8 cellular contexts compared by ENCODE assay signal in genomic region chr18:3062798-3063563, GRCh38. TPM values are rescaled to one million over a fixed set of nuclear protein-coding genes. Genes with fewer than 3 reads are reported as not detected.
DNase-seq lines count a peak whose midpoint lies in the region; ATAC-seq and TF ChIP-seq lines count a peak whose summit lies in the region.

No MANE protein-coding gene starts in this region.

- peak; percentile 91 for TF ChIP-seq CTCF in retinal pigment epithelial cell (conservative IDR thresholded peaks at IDR 0.05; ENCODE audit: low read depth, low read length)

- no peak overlapping the region for H3K4me3 ChIP-seq in retinal pigment epithelial cell (ENCODE audit: low read length)

- DNase-seq in ELR (ENCODE audit: low read depth) (peak; percentile 56), SK-N-DZ (ENCODE audit: low spot score) (peak; percentile 65), left cardiac atrium (peak; percentile 76), retinal pigment epithelial cell (ENCODE audit: low read depth) (no peak), cerebellar nuclear complex (lab: John Stamatoyannopoulos, UW) (no peak)
- DNase-seq in activated naive CD4-positive, alpha-beta T cell treated with anti-CD3 and anti-CD28 coated beads, Interleukin-2, amount 50 U/mL, for 16 hours = peak; percentile 76

- ATAC-seq in HG03354 (IDR thresholded peaks at IDR 0.05; ENCODE audit: poor library complexity, severe bottlenecking, unreplicated experiment) = peak; percentile 55
- ATAC-seq in left cardiac atrium = peak; percentile 56 to 77
- no peak for ATAC-seq in GM19324 (IDR thresholded peaks at IDR 0.05; ENCODE audit: low FRiP score, unreplicated experiment)

- intact Hi-C loops in left cardiac atrium (cut with DNase I) = loop anchor here (2.0 to 10.0 kb wide), 4 partner anchors 46 to 182 kb away; partner anchors contain the start of gene MYL12A (in 1 of the 2)

RNA-seq across cellular contexts. Expression of gene LPIN2, which starts 50.0 kb away (rescaled TPM):
- polyA plus RNA-seq in SK-N-DZ (2014; cell fraction: cytosol; rRNA removed) = 12.1 and 16.6 TPM in 2 replicates
- 15.4 and 16.2 TPM in 2 replicates for polyA plus RNA-seq in SK-N-DZ (2014; cell fraction: nucleus; rRNA removed)
- 10 to 100 TPM; 15.2 to 16.4 TPM for total RNA-seq in left cardiac atrium

Comparison
In these comparisons a context has a peak if more than half of its experiments do, and no peak if none do; other contexts are left out.
1. DNase-seq: peak in ELR (single experiment), SK-N-DZ (single experiment), activated naive CD4-positive, alpha-beta T cell treated with anti-CD3 and anti-CD28 coated beads, Interleukin-2, amount 50 U/mL, for 16 hours (single experiment) and left cardiac atrium (single experiment); none in retinal pigment epithelial cell (single experiment) and cerebellar nuclear complex (0 of 2).